ENCODE assay signal across 10 cellular contexts in the genomic region with DNA sequence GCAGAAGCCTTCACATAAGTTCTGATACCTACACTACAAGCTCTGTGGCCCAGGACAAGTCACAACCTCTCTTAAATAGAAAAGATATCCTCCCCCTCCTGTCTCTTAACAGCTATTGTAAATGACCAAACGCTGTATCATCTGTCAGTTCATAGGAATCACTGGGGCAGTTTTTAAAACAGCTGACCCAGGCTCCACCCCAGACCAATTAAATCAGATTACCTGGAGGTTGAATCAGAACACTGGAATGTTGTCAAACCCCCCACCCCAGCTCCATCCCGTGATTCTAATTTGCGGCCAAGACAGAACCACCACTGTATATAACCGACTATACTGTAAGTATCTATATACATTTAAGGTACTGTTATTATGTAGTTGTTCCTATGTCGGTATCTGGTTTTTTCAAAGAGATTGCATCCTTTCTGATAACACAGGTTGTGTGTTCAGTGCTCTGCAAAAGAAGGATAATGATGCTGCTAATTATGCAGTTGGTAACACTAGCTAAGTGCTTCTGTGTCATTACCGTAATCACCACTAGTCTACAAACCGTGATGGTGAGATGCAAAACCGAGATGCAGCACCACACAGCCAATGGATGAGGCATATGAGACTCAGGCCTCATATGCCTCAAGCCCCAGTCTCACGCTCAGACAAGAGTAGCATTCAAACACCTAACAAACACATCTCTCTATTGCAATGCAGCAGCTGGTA. TPM values are rescaled to one million over a fixed set of nuclear protein-coding genes. Genes with fewer than 3 reads are reported as not detected.
A peak's percentile ranks its signal among the peaks of the same experiment; 100 is the strongest.
DNase-seq lines count a peak whose midpoint lies in the region; FAIRE-seq and TF ChIP-seq lines count a peak whose summit lies in the region.
"Had no signal": no experiment of that assay in that cellular context is flagged by ENCODE, and none has a peak within 500 bp of the region (broad histone marks: within the 10 kb centered on the region; RNA-seq: fewer than 3 reads in every experiment).

No MANE protein-coding gene starts in this region.

- peak; percentile 65 for DNase-seq in T47D (ENCODE audit: low read depth in 1 of 2, low spot score in 1 of 2)
- DNase-seq in MCF 10A (ENCODE audit: unreplicated experiment), result no peak
- peak; percentile 39 for DNase-seq in SK-MEL-5 (ENCODE audit: low read depth, low spot score)
- DNase-seq in kidney, result no peak
- no peak for DNase-seq in germinal center (ENCODE audit: low spot score)
- no peak for DNase-seq in inferior parietal cortex (ENCODE audit: extremely low spot score)
- DNase-seq in occipital lobe (lab: John Stamatoyannopoulos, UW), result no peak
- no peak for DNase-seq in EL
- DNase-seq: heart right ventricle, NCI-H2029 had no signal

- POLR2A ChIA-PET in MCF 10A (lab: Yijun Ruan, JAX), result interaction anchor here (0.6 to 1.7 kb wide), 7 partner anchors 18 to 336 kb away, joined by 3 to 5 read pairs (median 4); no protein-coding TSS in a partner anchor

- H3K9ac ChIP-seq in kidney (ENCODE audit: low read length in 2 of 2), result peak overlapping the region in 1 of 2 donors; percentile 7

- H3K27ac Mint-ChIP-seq in MCF 10A (ENCODE audit: low read depth, unreplicated experiment), result no peak overlapping the region

- H3K4me1 ChIP-seq in kidney (ENCODE audit: control insufficient read depth in 1 of 2, insufficient read depth in 1 of 2, low read depth in 1 of 2, low read length in 2 of 2), result peaks cover 18 to 44% of the 10 kb centered on the region in 2 donors

- H3K9me3 Mint-ChIP-seq in MCF 10A (ENCODE audit: unreplicated experiment), result no peaks in the 10 kb centered on the region

- no peaks in the 10 kb centered on the region for H3K36me3 ChIP-seq in kidney (ENCODE audit: control insufficient read depth in 1 of 2, insufficient read depth in 2 of 2, low read length in 2 of 2)
- H3K36me3 ChIP-seq: heart right ventricle had no signal

- no peak overlapping the region for H3K4me3 ChIP-seq in kidney (ENCODE audit: low read length in 2 of 2)
- H3K4me3 ChIP-seq: heart right ventricle had no signal

- BruUV-seq in MCF 10A (replicated peaks; lab: Mats Ljungman, UMichigan), result no TSS peak

- peak overlapping the region; percentile 10 to 52 for H3K27ac ChIP-seq in kidney (ENCODE audit: low read depth in 2 of 2, low read length in 2 of 2)
- H3K27ac ChIP-seq: heart right ventricle had no signal

- H3K4me1 Mint-ChIP-seq in MCF 10A (ENCODE audit: insufficient read depth, unreplicated experiment), result peaks cover 12% of the 10 kb centered on the region

- in situ Hi-C loops in T47D (cut with HindIII; ENCODE audit: low pct_unique_long_range_greater_than_20kb, low sequenced_read_pairs) (no loop called here), SK-MEL-5 (cut with HindIII; ENCODE audit: low pct_unique_long_range_greater_than_20kb, low sequenced_read_pairs) (no loop called here)

- no peak overlapping the region for H3K4me3 Mint-ChIP-seq in MCF 10A (ENCODE audit: unreplicated experiment)

- no peak for TF ChIP-seq CTCF in MCF 10A (IDR thresholded peaks at IDR 0.05; ENCODE audit: unreplicated experiment)
- no peak for TF ChIP-seq CTCF in kidney (IDR thresholded peaks at IDR 0.05; ENCODE audit: borderline replicate concordance, extremely low read depth, insufficient read depth)

- no peak for FAIRE-seq in kidney (lab: Jason Lieb, UNC)

- CTCF ChIA-PET in MCF 10A (lab: Yijun Ruan, JAX), result interaction anchor here (0.6 to 1.5 kb wide), 5 partner anchors 155 to 375 kb away, joined by 3 to 4 read pairs (median 4); no protein-coding TSS in a partner anchor

- H3K36me3 Mint-ChIP-seq in MCF 10A (ENCODE audit: insufficient read depth, unreplicated experiment), result peaks cover 12% of the 10 kb centered on the region

- intact Hi-C loops in MCF 10A (cut with micrococcal nuclease) (no loop called here), kidney (cut with DNase I) (no loop called here)

- H3K27me3 Mint-ChIP-seq in MCF 10A (ENCODE audit: insufficient read depth, unreplicated experiment), result no peaks in the 10 kb centered on the region

- H3K9me3 ChIP-seq in kidney (ENCODE audit: control insufficient read depth in 1 of 2, low read length in 2 of 2), result no peaks in the 10 kb centered on the region
- H3K9me3 ChIP-seq: heart right ventricle had no signal

RNA-seq across cellular contexts. Expression of gene TNS3, which starts 47.4 kb away (rescaled TPM):
- total RNA-seq in MCF 10A (2022), result 30.1 and 33.3 TPM in 2 replicates
- 61.7 and 63.4 TPM in 2 replicates for total RNA-seq in SK-MEL-5 (2014; rRNA removed; shearing (Covaris generic))
- 68.2 and 85.6 TPM in 2 replicates for polyA plus RNA-seq in SK-MEL-5 (2015; cell fraction: cytosol; rRNA removed)
- 40.5 and 57.7 TPM in 2 replicates for polyA plus RNA-seq in SK-MEL-5 (2015; cell fraction: nucleus; rRNA removed)
- total RNA-seq in kidney, result 198 TPM
- 38.4 TPM for polyA plus RNA-seq in kidney (ENCODE audit: insufficient read depth, low read depth, low replicate concordance)
- total RNA-seq in occipital lobe, result 7.5 TPM

Comparison
In these comparisons a context has a peak if more than half of its experiments do, and no peak if none do; other contexts are left out.
1. DNase-seq: peak in T47D (2 of 2) and SK-MEL-5 (single experiment); none in MCF 10A (single experiment), kidney (single experiment), germinal center (single experiment), inferior parietal cortex (single experiment), occipital lobe (single experiment) and EL (single experiment).